Comparison of ENCODE assay signal across 21 cellular contexts in genomic region chr10:31070691-31071090, GRCh38.
"Had no signal": no experiment of that assay in that cellular context is flagged by ENCODE, and none has a peak within 500 bp of the region (broad histone marks: within the 10 kb centered on the region; RNA-seq: fewer than 3 reads in every experiment).

No MANE protein-coding gene starts in this region.

- H3K4me1 Mint-ChIP-seq: activated CD4-positive, alpha-beta memory T cell treated with anti-CD3 and anti-CD28 coated beads, Interleukin-2, amount 10 ng/mL, durations not matched to agents 7 days and 5 days; activated CD8-positive, alpha-beta memory T cell treated with anti-CD3 and anti-CD28 coated beads, Interleukin-2, amount 10 ng/mL, durations not matched to agents 7 days and 5 days; stimulated activated naive CD8-positive, alpha-beta T cell treated with anti-CD3 and anti-CD28 coated beads, Interleukin-15, amount 100 ng/mL, for 72 hours had no signal

- H3K27ac ChIP-seq: suprapubic skin had no signal

- H3K4me3 ChIP-seq: lung, suprapubic skin had no signal

- H3K27me3 ChIP-seq: suprapubic skin had no signal

- H3K4me3 Mint-ChIP-seq: activated CD4-positive, alpha-beta memory T cell treated with anti-CD3 and anti-CD28 coated beads, Interleukin-2, amount 10 ng/mL, durations not matched to agents 7 days and 5 days; activated CD8-positive, alpha-beta memory T cell treated with anti-CD3 and anti-CD28 coated beads, Interleukin-2, amount 10 ng/mL, durations not matched to agents 7 days and 5 days; activated naive CD8-positive, alpha-beta T cell treated with anti-CD3 and anti-CD28 coated beads for 36 hours; dendritic cell treated with granulocyte-macrophage colony-stimulating factor and Interleukin-4, amounts not matched to agents 40 ng/mL and 50 ng/mL, for 4 days; stimulated activated naive CD8-positive, alpha-beta T cell treated with anti-CD3 and anti-CD28 coated beads, Interleukin-15, amount 100 ng/mL, for 72 hours; type B pancreatic cell had no signal

- DNase-seq: activated CD4-positive, alpha-beta memory T cell treated with anti-CD3 and anti-CD28 coated beads, Interleukin-2, amount 10 ng/mL, durations not matched to agents 7 days and 5 days; activated CD4-positive, alpha-beta T cell treated with anti-CD3 and anti-CD28 coated beads for 48 hours; activated CD4-positive, CD25-positive, alpha-beta regulatory T cell; activated CD8-positive, alpha-beta memory T cell treated with anti-CD3 and anti-CD28 coated beads, Interleukin-2, amount 10 ng/mL, durations not matched to agents 7 days and 5 days; activated naive CD8-positive, alpha-beta T cell treated with anti-CD3 and anti-CD28 coated beads for 36 hours; amygdala; effector memory CD4-positive, alpha-beta T cell; foreskin fibroblast; left colon; small intestine; stimulated activated CD4-positive, alpha-beta T cell treated with anti-CD3 and anti-CD28 coated beads, Interleukin-15, amount 100 ng/mL, for 24 hours; stimulated activated CD4-positive, alpha-beta T cell treated with anti-CD3 and anti-CD28 coated beads, Interleukin-2, amount 100 ng/mL, for 48 hours; stimulated activated naive CD8-positive, alpha-beta T cell treated with anti-CD3 and anti-CD28 coated beads, Interleukin-15, amount 100 ng/mL, for 72 hours; T-helper 1 cell; T-helper 9 cell had no signal

- H3K9me3 ChIP-seq: suprapubic skin had no signal

- H3K9me3 Mint-ChIP-seq: activated CD4-positive, alpha-beta memory T cell treated with anti-CD3 and anti-CD28 coated beads, Interleukin-2, amount 10 ng/mL, durations not matched to agents 7 days and 5 days; activated naive CD8-positive, alpha-beta T cell treated with anti-CD3 and anti-CD28 coated beads for 36 hours; dendritic cell treated with granulocyte-macrophage colony-stimulating factor and Interleukin-4, amounts not matched to agents 40 ng/mL and 50 ng/mL, for 4 days; stimulated activated naive CD8-positive, alpha-beta T cell treated with anti-CD3 and anti-CD28 coated beads, Interleukin-15, amount 100 ng/mL, for 72 hours; type B pancreatic cell had no signal

- H3K27ac Mint-ChIP-seq: activated CD4-positive, alpha-beta memory T cell treated with anti-CD3 and anti-CD28 coated beads, Interleukin-2, amount 10 ng/mL, durations not matched to agents 7 days and 5 days; activated CD8-positive, alpha-beta memory T cell treated with anti-CD3 and anti-CD28 coated beads, Interleukin-2, amount 10 ng/mL, durations not matched to agents 7 days and 5 days; activated naive CD8-positive, alpha-beta T cell treated with anti-CD3 and anti-CD28 coated beads for 36 hours; dendritic cell treated with granulocyte-macrophage colony-stimulating factor and Interleukin-4, amounts not matched to agents 40 ng/mL and 50 ng/mL, for 4 days; progenitor cell of endocrine pancreas; stimulated activated naive CD8-positive, alpha-beta T cell treated with anti-CD3 and anti-CD28 coated beads, Interleukin-15, amount 100 ng/mL, for 72 hours; type B pancreatic cell had no signal

- H3K27me3 Mint-ChIP-seq: dendritic cell treated with granulocyte-macrophage colony-stimulating factor and Interleukin-4, amounts not matched to agents 40 ng/mL and 50 ng/mL, for 4 days had no signal

- H3K36me3 ChIP-seq: suprapubic skin had no signal

- ATAC-seq: activated CD8-positive, alpha-beta memory T cell treated with anti-CD3 and anti-CD28 coated beads, Interleukin-2, amount 10 ng/mL, durations not matched to agents 7 days and 5 days; left colon; SK-N-SH treated with all-trans-retinoic acid at 6 μM for 48 hours; stimulated activated naive CD8-positive, alpha-beta T cell treated with anti-CD3 and anti-CD28 coated beads, Interleukin-15, amount 100 ng/mL, for 72 hours had no signal

- H3K36me3 Mint-ChIP-seq: activated CD8-positive, alpha-beta memory T cell treated with anti-CD3 and anti-CD28 coated beads, Interleukin-2, amount 10 ng/mL, durations not matched to agents 7 days and 5 days; activated naive CD8-positive, alpha-beta T cell treated with anti-CD3 and anti-CD28 coated beads for 36 hours; type B pancreatic cell had no signal
